In genomic region chr6:158648682-158649131, GRCh38 we compare ENCODE assay signal across 1 cellular context.
TF ChIP-seq lines count a peak whose summit lies in the region.

No MANE protein-coding gene starts in this region.

TF ChIP-seq in GM12878, 131 proteins besides CTCF, POLR2A, EP300 and RAD21 (continued from another document and continues in another):
- TF ChIP-seq MLLT1 (IDR thresholded peaks at IDR 0.05) (no peak), HDAC6 (IDR thresholded peaks at IDR 0.05; ENCODE audit: unreplicated experiment) (no peak), BCLAF1 (IDR thresholded peaks at IDR 0.05) (no peak), EED (IDR thresholded peaks at IDR 0.05; ENCODE audit: low read depth) (peak; percentile 99), MXI1 (IDR thresholded peaks at IDR 0.05; ENCODE audit: low read depth, low read length) (no peak), ASH2L (IDR thresholded peaks at IDR 0.05; ENCODE audit: borderline replicate concordance, low read depth) (no peak), ESRRA (IDR thresholded peaks at IDR 0.05; ENCODE audit: low read length) (no peak), HCFC1 (IDR thresholded peaks at IDR 0.05; ENCODE audit: low read length) (no peak), CBX3 (IDR thresholded peaks at IDR 0.05; ENCODE audit: borderline replicate concordance, low read depth) (no peak), ELK1 (IDR thresholded peaks at IDR 0.05; ENCODE audit: low read depth, low read length) (no peak), NRF1 (conservative IDR thresholded peaks at IDR 0.05; ENCODE audit: low read depth, low read length) (no peak), BCL3 (IDR thresholded peaks at IDR 0.05; ENCODE audit: borderline replicate concordance, insufficient read depth, low read depth, low read length, poor library complexity, severe bottlenecking) (peak; percentile 81), RAD51 (IDR thresholded peaks at IDR 0.05) (no peak), SUZ12 (IDR thresholded peaks at IDR 0.05; ENCODE audit: unreplicated experiment) (no peak), SMC3 (IDR thresholded peaks at IDR 0.05; ENCODE audit: borderline replicate concordance, low read length) (no peak), SREBF2 (IDR thresholded peaks at IDR 0.05; ENCODE audit: low read length) (no peak), SKIL (IDR thresholded peaks at IDR 0.05; ENCODE audit: low read depth, poor library complexity, severe bottlenecking) (peak; percentile 92), MEF2B (IDR thresholded peaks at IDR 0.05; ENCODE audit: partially characterized antibody, poor library complexity, severe bottlenecking) (peak; percentile 90), USF1 (IDR thresholded peaks at IDR 0.05; ENCODE audit: borderline replicate concordance, extremely low read length, insufficient read depth, low read depth, low read length) (no peak), CEBPZ (IDR thresholded peaks at IDR 0.05; ENCODE audit: low read depth, low read length) (no peak), ZZZ3 (IDR thresholded peaks at IDR 0.05; ENCODE audit: control insufficient read depth, insufficient read length, low read depth) (no peak), IRF5 (IDR thresholded peaks at IDR 0.05; ENCODE audit: borderline replicate concordance) (no peak), TCF7 (IDR thresholded peaks at IDR 0.05; ENCODE audit: borderline replicate concordance) (peak; percentile 77; the same call in 1 of the 2 replicates), IRF3 (IDR thresholded peaks at IDR 0.05) (no peak), KLF5 (IDR thresholded peaks at IDR 0.05; ENCODE audit: partially characterized antibody) (peak; percentile 42), SMARCA5 (IDR thresholded peaks at IDR 0.05) (no peak), RBBP5 (conservative IDR thresholded peaks at IDR 0.05) (no peak), NBN (IDR thresholded peaks at IDR 0.05) (0 out of 2 replicates have a peak, but pooled peaks have one; percentile 13), CBFB (IDR thresholded peaks at IDR 0.05; ENCODE audit: low read depth) (peak; percentile 50; the same call in 1 of the 2 replicates), NR2C1 (IDR thresholded peaks at IDR 0.05) (no peak), RUNX3 (IDR thresholded peaks at IDR 0.05; ENCODE audit: low read length) (peak; percentile 86), SPI1 (IDR thresholded peaks at IDR 0.05; ENCODE audit: borderline replicate concordance, insufficient read depth, low read depth, low read length) (no peak), PML (IDR thresholded peaks at IDR 0.05; ENCODE audit: low read length) (no peak; the same call in 1 of the 2 replicates), NR2C2 (IDR thresholded peaks at IDR 0.05; ENCODE audit: borderline replicate concordance, control insufficient read depth, insufficient read length, low read depth) (no peak), SUPT20H (IDR thresholded peaks at IDR 0.05; ENCODE audit: borderline replicate concordance, control insufficient read depth, low read depth, low read length) (no peak), WRNIP1 (IDR thresholded peaks at IDR 0.05; ENCODE audit: borderline replicate concordance, low read depth, low read length) (no peak), SMAD1 (IDR thresholded peaks at IDR 0.05; ENCODE audit: low read depth, partially characterized antibody) (no peak), RB1 (IDR thresholded peaks at IDR 0.05; ENCODE audit: borderline replicate concordance) (no peak), ZBTB33 (IDR thresholded peaks at IDR 0.05) (no peak), ATF3 (IDR thresholded peaks at IDR 0.05; ENCODE audit: borderline replicate concordance, extremely low read depth, low read depth, low read length) (no peak), IKZF1 (conservative IDR thresholded peaks at IDR 0.05) (peak; percentile 96), POU2F2 (IDR thresholded peaks at IDR 0.05; ENCODE audit: borderline replicate concordance, low read depth, low read length) (0 out of 3 replicates have a peak, but pooled peaks have one; percentile 49), POLR2AphosphoS5 (IDR thresholded peaks at IDR 0.05; ENCODE audit: low read length) (no peak), CEBPB (IDR thresholded peaks at IDR 0.05; ENCODE audit: borderline replicate concordance in 1 of 2, low read depth in 2 of 2, low read length in 2 of 2) (peak in 1 of 2 experiments; percentile 90; a peak in 1 of 4 replicates), SRF (IDR thresholded peaks at IDR 0.05; ENCODE audit: low read depth in 2 of 2, low read length in 2 of 2) (no peak), CHD2 (IDR thresholded peaks at IDR 0.05; ENCODE audit: borderline replicate concordance, low read depth, low read length) (peak; percentile 55; the same call in 1 of the 2 replicates)
